12 cellular contexts compared by ENCODE assay signal in genomic region chr7:85829817-85830432, GRCh38.
DNase-seq lines count a peak whose midpoint lies in the region; ATAC-seq, FAIRE-seq and TF ChIP-seq lines count a peak whose summit lies in the region.
"Had no signal": no experiment of that assay in that cellular context is flagged by ENCODE, and none has a peak within 500 bp of the region (broad histone marks: within the 10 kb centered on the region; RNA-seq: fewer than 3 reads in every experiment).

No MANE protein-coding gene starts in this region.

- H3K36me3 Mint-ChIP-seq in HFFc6 (ENCODE audit: low read depth): no peaks in the 10 kb centered on the region
- H3K36me3 Mint-ChIP-seq: activated naive CD8-positive, alpha-beta T cell; T-cell had no signal

- no peaks in the 10 kb centered on the region for H3K9me3 Mint-ChIP-seq in HFFc6

- H3K79me2 ChIP-seq in PC-9 (ENCODE audit: low read depth): no peaks in the 10 kb centered on the region

- DNase-seq in HFFc6 (peak; percentile 31), PC-9 (no peak), foreskin keratinocyte (peak in 1 of 2 donors; percentile 16), NCI-H146 (lab: John Stamatoyannopoulos, UW) (no peak), activated gamma-delta T cell (lab: John Stamatoyannopoulos, UW) (no peak)
- no peak for DNase-seq in activated CD8-positive, alpha-beta memory T cell treated with anti-CD3 and anti-CD28 coated beads, Interleukin-2, amount 50 U/mL, for 48 hours
- DNase-seq: kidney; stimulated activated CD4-positive, alpha-beta T cell treated with anti-CD3 and anti-CD28 coated beads, Interleukin-4, amount 100 ng/mL, for 1 hour; T-cell had no signal

- TF ChIP-seq CTCF in HFFc6 (IDR thresholded peaks at IDR 0.05) (peak; percentile 67; the same call in 1 of the 2 replicates), PC-9 (conservative IDR thresholded peaks at IDR 0.05) (peak; percentile 62), foreskin keratinocyte (conservative IDR thresholded peaks at IDR 0.05) (peak; percentile 67)

- CTCF ChIA-PET in PC-9 (lab: Charles Lee): interaction anchor here (0.6 to 1.9 kb wide), 7 partner anchors 8 to 1894 kb away, joined by 3 to 11 read pairs (median 3); no protein-coding TSS in a partner anchor

- H3K27me3 Mint-ChIP-seq in HFFc6 (ENCODE audit: insufficient read depth): no peaks in the 10 kb centered on the region; the same call in 1 of the 2 replicates
- H3K27me3 Mint-ChIP-seq: activated naive CD8-positive, alpha-beta T cell; T-cell had no signal

- no peaks in the 10 kb centered on the region for H3F3A ChIP-seq in PC-9 (ENCODE audit: insufficient read depth, low read depth)

- no peak overlapping the region for H3K27ac ChIP-seq in PC-9
- H3K27ac ChIP-seq in foreskin keratinocyte: no peak overlapping the region

- H3K9me2 ChIP-seq in PC-9 (ENCODE audit: insufficient read depth): no peaks in the 10 kb centered on the region

- H3K4me2 ChIP-seq in PC-9: no peak overlapping the region

- H3K4me1 Mint-ChIP-seq in HFFc6 (ENCODE audit: low read depth): no peaks in the 10 kb centered on the region
- H3K4me1 Mint-ChIP-seq: T-cell had no signal

- no peak overlapping the region for H3K27ac Mint-ChIP-seq in HFFc6
- H3K27ac Mint-ChIP-seq: activated naive CD8-positive, alpha-beta T cell; T-cell had no signal

- POLR2A ChIA-PET in PC-9 (lab: Charles Lee; ENCODE audit: unreplicated experiment): interaction anchor here (0.6 kb wide), 1 partner anchor 1728 kb away, joined by 8 read pairs; no protein-coding TSS in a partner anchor

- intact Hi-C loops in PC-9 (cut with micrococcal nuclease; ENCODE audit: unreplicated experiment): loop anchor here (1.0 to 10.0 kb wide), 4 partner anchors 635 to 1888 kb away; no protein-coding TSS in a partner anchor

- H4K20me1 ChIP-seq in PC-9 (ENCODE audit: insufficient read depth): no peaks in the 10 kb centered on the region

- H3K4me3 Mint-ChIP-seq in HFFc6: no peak overlapping the region
- H3K4me3 Mint-ChIP-seq: activated naive CD8-positive, alpha-beta T cell; T-cell had no signal

- FAIRE-seq in A204.1 (lab: Jason Lieb, UNC): peak; percentile 6
- FAIRE-seq: kidney had no signal

- BruUV-seq in PC-9 (replicated peaks; lab: Mats Ljungman, UMichigan): no TSS peak

- peak; percentile 53 for ATAC-seq in foreskin keratinocyte
- no peak for ATAC-seq in GM21381 (IDR thresholded peaks at IDR 0.05; ENCODE audit: unreplicated experiment)
- ATAC-seq: T-cell had no signal

- no peaks in the 10 kb centered on the region for H3K4me1 ChIP-seq in PC-9 (replicated peaks; ENCODE audit: insufficient read depth)
- H3K4me1 ChIP-seq in foreskin keratinocyte: no peaks in the 10 kb centered on the region

- H3K4me3 ChIP-seq in PC-9: no peak overlapping the region

- no peaks in the 10 kb centered on the region for H3K36me3 ChIP-seq in PC-9 (ENCODE audit: low read depth)

- no peaks in the 10 kb centered on the region for H3K9me3 ChIP-seq in PC-9 (ENCODE audit: insufficient read depth, low read depth)

- H3K27me3 ChIP-seq in PC-9 (ENCODE audit: insufficient read depth, low read depth) (no peaks in the 10 kb centered on the region), foreskin keratinocyte (no peaks in the 10 kb centered on the region)

- no peak overlapping the region for H2AFZ ChIP-seq in PC-9
